In the genomic region with DNA sequence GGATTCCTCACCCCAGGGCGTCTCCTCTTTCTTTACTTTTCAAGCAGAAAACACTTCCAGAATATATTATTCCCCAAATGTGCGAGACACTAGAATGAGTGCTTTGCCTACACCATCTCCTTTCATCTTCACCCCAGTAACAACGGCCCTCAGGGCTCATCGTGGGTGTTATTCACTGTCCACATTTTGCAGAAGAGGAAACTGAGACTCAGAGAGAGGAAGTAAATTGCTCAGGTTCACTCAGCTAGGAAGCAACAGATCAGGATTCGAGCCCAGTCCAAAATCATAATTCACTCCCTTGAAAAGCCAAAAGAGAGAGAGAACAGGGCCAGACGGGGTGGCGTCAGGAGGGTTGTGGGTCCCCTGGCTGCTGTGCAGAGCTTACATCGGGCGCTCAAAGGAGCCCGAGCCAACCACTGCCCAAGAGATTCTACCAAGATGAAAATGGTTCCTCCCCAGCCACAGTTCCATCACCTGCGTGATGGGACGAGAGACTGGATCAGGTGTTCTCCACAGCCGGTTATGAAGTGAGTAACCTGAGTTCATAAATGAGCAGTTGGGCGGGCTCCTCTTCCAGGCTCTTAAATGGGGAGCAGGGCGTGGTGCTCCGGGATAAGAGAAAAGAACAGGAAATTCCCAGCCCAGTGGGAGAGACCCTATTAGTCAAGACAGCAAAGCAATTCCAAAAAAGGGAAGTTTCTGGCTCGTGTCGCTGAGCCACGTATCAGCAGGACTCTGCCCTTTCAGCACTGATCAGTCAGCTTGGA, we compare ENCODE assay signal across 10 cellular contexts. TPM values are rescaled to one million over a fixed set of nuclear protein-coding genes. Genes with fewer than 3 reads are reported as not detected.
DNase-seq lines count a peak whose midpoint lies in the region; ATAC-seq, FAIRE-seq and TF ChIP-seq lines count a peak whose summit lies in the region.
"Had no signal": no experiment of that assay in that cellular context is flagged by ENCODE, and none has a peak within 500 bp of the region (broad histone marks: within the 10 kb centered on the region; RNA-seq: fewer than 3 reads in every experiment).

No MANE protein-coding gene starts in this region.

- H4K5ac ChIP-seq in mesendoderm (ENCODE audit: low read length) = no peak overlapping the region

- intact Hi-C loops in MCF 10A (cut with micrococcal nuclease) = loop anchor here (5.0 to 10.0 kb wide), 3 partner anchors 133 to 345 kb away; partner anchors contain the start of genes HTD2 and RPP14

- H3K79me2 ChIP-seq in mesendoderm (ENCODE audit: control insufficient read depth, insufficient read depth, low read length) = no peaks in the 10 kb centered on the region

- H3K4ac ChIP-seq in mesendoderm (ENCODE audit: low read depth, low read length) = peak overlapping the region; percentile 56

- no peaks in the 10 kb centered on the region for H3K9me3 Mint-ChIP-seq in MCF 10A (ENCODE audit: unreplicated experiment)
- H3K9me3 Mint-ChIP-seq: CD4-positive, CD25-positive, alpha-beta regulatory T cell had no signal

- H3K27ac Mint-ChIP-seq in MCF 10A (ENCODE audit: low read depth, unreplicated experiment) = peak overlapping the region; percentile 57
- H3K27ac Mint-ChIP-seq: CD4-positive, CD25-positive, alpha-beta regulatory T cell had no signal

- CTCF ChIA-PET in A549 (lab: Yijun Ruan, JAX) = interaction anchor here (1.4 to 1.6 kb wide), 2 partner anchors 73 to 207 kb away, joined by 3 to 4 read pairs; no protein-coding TSS in a partner anchor
- CTCF ChIA-PET in MCF 10A (lab: Yijun Ruan, JAX) = interaction anchor here (0.6 to 1.0 kb wide), 3 partner anchors 9 to 207 kb away, joined by 3 to 5 read pairs (median 3); no protein-coding TSS in a partner anchor

- 59% methylated on average over 19 of the region's 19 CpGs for WGBS in A549 (ENCODE audit: missing lambda C conversion rate)
- WGBS in mesendoderm (ENCODE audit: extremely low coverage, insufficient coverage, low lambda C conversion rate) = no CpG with 5 or more reads among the region's 19 CpGs

- H3K4me2 ChIP-seq in A549 (peak overlapping the region; percentile 47), mesendoderm (ENCODE audit: low read length) (no peak overlapping the region)

- TF ChIP-seq CTCF in A549 (IDR thresholded peaks at IDR 0.05) = no peak
- no peak for TF ChIP-seq CTCF in MCF 10A (IDR thresholded peaks at IDR 0.05; ENCODE audit: unreplicated experiment)

- no peak overlapping the region for H3K9ac ChIP-seq in mesendoderm (ENCODE audit: low read length)

- no peak overlapping the region for H2BK120ac ChIP-seq in mesendoderm (ENCODE audit: low read depth, low read length)

- no peaks in the 10 kb centered on the region for H3K79me1 ChIP-seq in mesendoderm (ENCODE audit: low read length)

- no peak overlapping the region for H3K18ac ChIP-seq in mesendoderm (ENCODE audit: low read length)

- H3K27ac ChIP-seq in A549 (peak overlapping the region; percentile 62 to 86), mesendoderm (ENCODE audit: low read depth, low read length) (no peak overlapping the region)

- no peak overlapping the region for H3K23ac ChIP-seq in mesendoderm (ENCODE audit: low read length)

- no peak overlapping the region for H3K56ac ChIP-seq in mesendoderm (ENCODE audit: low read length)

- H3K4me1 ChIP-seq in A549 = peaks cover 42% of the 10 kb centered on the region
- no peaks in the 10 kb centered on the region for H3K4me1 ChIP-seq in mesendoderm (ENCODE audit: control insufficient read depth, low read depth, low read length)

- H3K4me1 Mint-ChIP-seq in MCF 10A (ENCODE audit: insufficient read depth, unreplicated experiment) = peaks cover 20% of the 10 kb centered on the region

- no peaks in the 10 kb centered on the region for H3K36me3 Mint-ChIP-seq in MCF 10A (ENCODE audit: insufficient read depth, unreplicated experiment)
- H3K36me3 Mint-ChIP-seq: CD4-positive, CD25-positive, alpha-beta regulatory T cell had no signal

- no peak for DNase-seq in A549 (ENCODE audit: low read depth in 1 of 2, low spot score in 1 of 2)
- peak; percentile 85 for DNase-seq in HT1080 (ENCODE audit: low read depth)
- DNase-seq in MCF 10A (ENCODE audit: unreplicated experiment) = peak; percentile 77
- DNase-seq in mesendoderm = peak; percentile 37
- DNase-seq in middle frontal gyrus (ENCODE audit: extremely low spot score, low spot score) = no peak
- no peak for DNase-seq in activated T-cell treated with anti-CD3 and anti-CD28 coated beads, Interleukin-2, amount 50 U/mL, for 1 hour
- no peak for DNase-seq in NCI-H524 treated with DMSO at 0.1 percent for 48 hours (lab: John Stamatoyannopoulos, UW)
- DNase-seq: CD4-positive, CD25-positive, alpha-beta regulatory T cell; foreskin fibroblast had no signal

- H3K36me3 ChIP-seq in mesendoderm (ENCODE audit: control insufficient read depth, insufficient read depth, low read length) = no peaks in the 10 kb centered on the region

- H2BK5ac ChIP-seq in mesendoderm (ENCODE audit: low read length) = no peak overlapping the region

- no peak for TF ChIP-seq RAD21 in A549 (conservative IDR thresholded peaks at IDR 0.05 in 1 of 2, IDR thresholded peaks at IDR 0.05 in 1 of 2)

- H3K4me3 Mint-ChIP-seq in MCF 10A (ENCODE audit: unreplicated experiment) = no peak overlapping the region
- H3K4me3 Mint-ChIP-seq: CD4-positive, CD25-positive, alpha-beta regulatory T cell had no signal

- TF ChIP-seq POLR2A in A549 (IDR thresholded peaks at IDR 0.05; ENCODE audit: low read length) = no peak

- no TSS peak for BruUV-seq in MCF 10A (replicated peaks; lab: Mats Ljungman, UMichigan)

- ATAC-seq in A549 = peak; percentile 7 to 9; a peak in 2 of 6 replicates
- ATAC-seq in GM19467 (IDR thresholded peaks at IDR 0.05; ENCODE audit: unreplicated experiment) = no peak

- H2AK5ac ChIP-seq in mesendoderm (ENCODE audit: low read length) = no peak overlapping the region

- no peak overlapping the region for H2BK15ac ChIP-seq in mesendoderm (replicated peaks; ENCODE audit: low read depth)

- no peak overlapping the region for H4K8ac ChIP-seq in mesendoderm (ENCODE audit: low read depth, low read length)

- FAIRE-seq in A549 (lab: Jason Lieb, UNC) = no peak

- H3K4me3 ChIP-seq in A549 (no peak overlapping the region), mesendoderm (ENCODE audit: low read length) (no peak overlapping the region)

- no peaks in the 10 kb centered on the region for H3K27me3 ChIP-seq in mesendoderm (ENCODE audit: insufficient read depth, low read length, poor library complexity)

- no peaks in the 10 kb centered on the region for H3K27me3 Mint-ChIP-seq in MCF 10A (ENCODE audit: insufficient read depth, unreplicated experiment)

- no peak for TF ChIP-seq EP300 in A549 (IDR thresholded peaks at IDR 0.05)

- POLR2A ChIA-PET in A549 (lab: Yijun Ruan, JAX) (interaction anchor here (0.7 kb wide), 1 partner anchor 12 kb away, joined by 3 read pairs; no protein-coding TSS in a partner anchor), MCF 10A (lab: Yijun Ruan, JAX) (interaction anchor here (0.6 to 2.0 kb wide), 4 partner anchors 9 to 104 kb away, joined by 3 to 6 read pairs (median 4); no protein-coding TSS in a partner anchor)

- no peaks in the 10 kb centered on the region for H3K9me3 ChIP-seq in A549

TF ChIP-seq in A549, 52 proteins besides CTCF, POLR2A, EP300 and RAD21 (continues in another document):
- no peak for TF ChIP-seq RCOR1 (IDR thresholded peaks at IDR 0.05; ENCODE audit: low read depth, low read length)
- no peak for TF ChIP-seq HES2 (IDR thresholded peaks at IDR 0.05)
- no peak for TF ChIP-seq TP53 (CRISPR knock-in tag; IDR thresholded peaks at IDR 0.05)
- TF ChIP-seq, protein P1, sequence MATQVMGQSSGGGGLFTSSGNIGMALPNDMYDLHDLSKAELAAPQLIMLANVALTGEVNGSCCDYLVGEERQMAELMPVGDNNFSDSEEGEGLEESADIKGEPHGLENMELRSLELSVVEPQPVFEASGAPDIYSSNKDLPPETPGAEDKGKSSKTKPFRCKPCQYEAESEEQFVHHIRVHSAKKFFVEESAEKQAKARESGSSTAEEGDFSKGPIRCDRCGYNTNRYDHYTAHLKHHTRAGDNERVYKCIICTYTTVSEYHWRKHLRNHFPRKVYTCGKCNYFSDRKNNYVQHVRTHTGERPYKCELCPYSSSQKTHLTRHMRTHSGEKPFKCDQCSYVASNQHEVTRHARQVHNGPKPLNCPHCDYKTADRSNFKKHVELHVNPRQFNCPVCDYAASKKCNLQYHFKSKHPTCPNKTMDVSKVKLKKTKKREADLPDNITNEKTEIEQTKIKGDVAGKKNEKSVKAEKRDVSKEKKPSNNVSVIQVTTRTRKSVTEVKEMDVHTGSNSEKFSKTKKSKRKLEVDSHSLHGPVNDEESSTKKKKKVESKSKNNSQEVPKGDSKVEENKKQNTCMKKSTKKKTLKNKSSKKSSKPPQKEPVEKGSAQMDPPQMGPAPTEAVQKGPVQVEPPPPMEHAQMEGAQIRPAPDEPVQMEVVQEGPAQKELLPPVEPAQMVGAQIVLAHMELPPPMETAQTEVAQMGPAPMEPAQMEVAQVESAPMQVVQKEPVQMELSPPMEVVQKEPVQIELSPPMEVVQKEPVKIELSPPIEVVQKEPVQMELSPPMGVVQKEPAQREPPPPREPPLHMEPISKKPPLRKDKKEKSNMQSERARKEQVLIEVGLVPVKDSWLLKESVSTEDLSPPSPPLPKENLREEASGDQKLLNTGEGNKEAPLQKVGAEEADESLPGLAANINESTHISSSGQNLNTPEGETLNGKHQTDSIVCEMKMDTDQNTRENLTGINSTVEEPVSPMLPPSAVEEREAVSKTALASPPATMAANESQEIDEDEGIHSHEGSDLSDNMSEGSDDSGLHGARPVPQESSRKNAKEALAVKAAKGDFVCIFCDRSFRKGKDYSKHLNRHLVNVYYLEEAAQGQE (IDR thresholded peaks at IDR 0.05) = no peak
- TF ChIP-seq KDM5A (IDR thresholded peaks at IDR 0.05) = no peak
- TF ChIP-seq FOXS1 (CRISPR knock-in tag; IDR thresholded peaks at IDR 0.05) = no peak
- no peak for TF ChIP-seq HDAC2 (IDR thresholded peaks at IDR 0.05)

RNA-seq across cellular contexts. Expression of gene FLNB, which starts 48.6 kb away (rescaled TPM):
- 387 and 439 TPM in 2 replicates for polyA plus RNA-seq in A549 (2011; rRNA removed)
- 153 and 161 TPM in 2 replicates for polyA plus RNA-seq in A549 (2012; cell fraction: cytosol; rRNA removed)
- polyA plus RNA-seq in A549 (2012; cell fraction: nucleus; rRNA removed) = 1,973 and 2,223 TPM in 2 replicates
- 235 to 282 TPM (median 257 TPM) in 3 replicates for polyA plus RNA-seq in A549 (2017; fragmentation: RNase III; extraction: RNeasy Plus Mini Kit Qiagen cat#74134 plus additional on column Dnase treatment)
- 1,159 and 1,213 TPM in 2 replicates for polyA minus RNA-seq in A549 (2011; rRNA and poly(A)+ RNA removed)
- 126 and 138 TPM in 2 replicates for total RNA-seq in HT1080 (2014; rRNA removed; shearing (Covaris generic))
- 23.9 and 28.8 TPM in 2 replicates for polyA plus RNA-seq in HT1080 (2015; cell fraction: cytosol; rRNA removed)
- 927 and 954 TPM in 2 replicates for polyA plus RNA-seq in HT1080 (2015; cell fraction: nucleus; rRNA removed)
- 580 and 593 TPM in 2 replicates for total RNA-seq in MCF 10A (2022)
- polyA plus RNA-seq in mesendoderm (2013, experiment 1 of 2) = 26.8 TPM
- polyA plus RNA-seq in mesendoderm (2013, experiment 2 of 2) = 26.5 TPM

Comparison
In these comparisons a context has a peak if more than half of its experiments do, and no peak if none do; other contexts are left out.
1. DNase-seq: peak in HT1080 (single experiment), MCF 10A (single experiment) and mesendoderm (single experiment); none in A549 (0 of 2), middle frontal gyrus (single experiment), activated T-cell treated with anti-CD3 and anti-CD28 coated beads, Interleukin-2, amount 50 U/mL, for 1 hour (single experiment) and NCI-H524 treated with DMSO at 0.1 percent for 48 hours (single experiment).